8 cellular contexts compared by ENCODE assay signal in genomic region chr17:82231562-82232321, GRCh38. TPM values are rescaled to one million over a fixed set of nuclear protein-coding genes. Genes with fewer than 3 reads are reported as not detected.
DNase-seq lines count a peak whose midpoint lies in the region; ATAC-seq and TF ChIP-seq lines count a peak whose summit lies in the region.

No MANE protein-coding gene starts in this region.

- no peaks in the 10 kb centered on the region for H3K79me2 ChIP-seq in SU-DHL-6 (ENCODE audit: insufficient read depth, low read length)

- in situ Hi-C loops in HAP-1 (cut with MboI; ENCODE audit: low sequenced_read_pairs), result no loop called here

- H3K36me3 ChIP-seq in BLaER1 (peaks cover 9% of the 10 kb centered on the region; the same call in 1 of the 2 replicates), HAP-1 (replicated peaks) (peaks cover 9% of the 10 kb centered on the region), SU-DHL-6 (ENCODE audit: low read length) (no peaks in the 10 kb centered on the region)

- H3K27ac ChIP-seq in BLaER1 (peak overlapping the region; percentile 80), SU-DHL-6 (ENCODE audit: low read depth, low read length) (no peak overlapping the region)

- H3F3A ChIP-seq in SU-DHL-6 (ENCODE audit: insufficient read depth), result no peaks in the 10 kb centered on the region

- no peaks in the 10 kb centered on the region for H3K9me3 ChIP-seq in BLaER1
- no peaks in the 10 kb centered on the region for H3K9me3 ChIP-seq in HAP-1
- no peaks in the 10 kb centered on the region for H3K9me3 ChIP-seq in SU-DHL-6 (ENCODE audit: insufficient read depth, low read length)

- H3K4me1 ChIP-seq in BLaER1 (peaks cover 95% of the 10 kb centered on the region), HAP-1 (peaks cover 22% of the 10 kb centered on the region)

- H3K9me2 ChIP-seq in SU-DHL-6 (replicated peaks; ENCODE audit: insufficient read depth, low read length), result no peaks in the 10 kb centered on the region

- H3K9ac ChIP-seq in BLaER1, result peak overlapping the region; percentile 84
- H3K9ac ChIP-seq in SU-DHL-6 (ENCODE audit: low read length), result no peak overlapping the region

- H4K20me1 ChIP-seq in BLaER1, result peaks cover 76% of the 10 kb centered on the region
- no peaks in the 10 kb centered on the region for H4K20me1 ChIP-seq in SU-DHL-6 (ENCODE audit: low read depth, low read length)

- TF ChIP-seq CTCF in SU-DHL-6 (IDR thresholded peaks at IDR 0.05; ENCODE audit: insufficient read depth, low read length, poor library complexity, severe bottlenecking), result no peak
- TF ChIP-seq CTCF in omental fat pad (IDR thresholded peaks at IDR 0.05), result no peak

- H3K27me3 ChIP-seq in BLaER1, result peaks cover 39% of the 10 kb centered on the region; the same call in 1 of the 2 replicates
- no peaks in the 10 kb centered on the region for H3K27me3 ChIP-seq in HAP-1 (ENCODE audit: low read depth)
- H3K27me3 ChIP-seq in SU-DHL-6 (ENCODE audit: low read length), result no peaks in the 10 kb centered on the region

- DNase-seq in HAP-1 (ENCODE audit: low spot score in 2 of 2) (peak in 1 of 2 experiments; percentile 71), glomerular visceral epithelial cell (ENCODE audit: extremely low spot score) (peak; percentile 78), omental fat pad (ENCODE audit: low spot score) (no peak)
- no peak for DNase-seq in activated CD4-positive, alpha-beta T cell treated with anti-CD3 and anti-CD28 coated beads, Interleukin-2, amount 50 U/mL, for 4 hours

- H3K4me2 ChIP-seq in BLaER1 (peak overlapping the region; percentile 99), SU-DHL-6 (ENCODE audit: low read depth, low read length, poor library complexity, severe bottlenecking) (peak overlapping the region; percentile 13)

- no peak overlapping the region for H2AFZ ChIP-seq in SU-DHL-6 (ENCODE audit: low read depth, low read length, severe bottlenecking)

- H3K4me3 ChIP-seq in BLaER1 (peak overlapping the region; percentile 90), HAP-1 (peak overlapping the region; percentile 56), SU-DHL-6 (ENCODE audit: insufficient read depth, low read length, poor library complexity, severe bottlenecking) (no peak overlapping the region)

- ATAC-seq in omental fat pad (ENCODE audit: low FRiP score) (peak; percentile 40), GM18498 (IDR thresholded peaks at IDR 0.05; ENCODE audit: unreplicated experiment) (no peak), GM19397 (IDR thresholded peaks at IDR 0.05; ENCODE audit: unreplicated experiment) (no peak)

RNA-seq across cellular contexts. Expression of gene SLC16A3, which starts 2.9 kb away (rescaled TPM):
- total RNA-seq in omental fat pad, result 10 to 100 TPM; 25.1 to 68.0 (median 27.5) TPM

RNA-seq across cellular contexts. Expression of gene CCDC57, which starts 19.1 kb away (rescaled TPM):
- total RNA-seq in omental fat pad, result 10 to 100 TPM; 14.8 to 32.0 (median 21.9) TPM

RNA-seq across cellular contexts. Expression of gene CSNK1D, which starts 41.8 kb away (rescaled TPM):
- total RNA-seq in omental fat pad, result 100 to 1,000 TPM in 2 of 4 donors, 10 to 100 TPM in 2; 54.7 to 117 (median 98.4) TPM
